Comparison of ENCODE assay signal across 9 cellular contexts in the genomic region with DNA sequence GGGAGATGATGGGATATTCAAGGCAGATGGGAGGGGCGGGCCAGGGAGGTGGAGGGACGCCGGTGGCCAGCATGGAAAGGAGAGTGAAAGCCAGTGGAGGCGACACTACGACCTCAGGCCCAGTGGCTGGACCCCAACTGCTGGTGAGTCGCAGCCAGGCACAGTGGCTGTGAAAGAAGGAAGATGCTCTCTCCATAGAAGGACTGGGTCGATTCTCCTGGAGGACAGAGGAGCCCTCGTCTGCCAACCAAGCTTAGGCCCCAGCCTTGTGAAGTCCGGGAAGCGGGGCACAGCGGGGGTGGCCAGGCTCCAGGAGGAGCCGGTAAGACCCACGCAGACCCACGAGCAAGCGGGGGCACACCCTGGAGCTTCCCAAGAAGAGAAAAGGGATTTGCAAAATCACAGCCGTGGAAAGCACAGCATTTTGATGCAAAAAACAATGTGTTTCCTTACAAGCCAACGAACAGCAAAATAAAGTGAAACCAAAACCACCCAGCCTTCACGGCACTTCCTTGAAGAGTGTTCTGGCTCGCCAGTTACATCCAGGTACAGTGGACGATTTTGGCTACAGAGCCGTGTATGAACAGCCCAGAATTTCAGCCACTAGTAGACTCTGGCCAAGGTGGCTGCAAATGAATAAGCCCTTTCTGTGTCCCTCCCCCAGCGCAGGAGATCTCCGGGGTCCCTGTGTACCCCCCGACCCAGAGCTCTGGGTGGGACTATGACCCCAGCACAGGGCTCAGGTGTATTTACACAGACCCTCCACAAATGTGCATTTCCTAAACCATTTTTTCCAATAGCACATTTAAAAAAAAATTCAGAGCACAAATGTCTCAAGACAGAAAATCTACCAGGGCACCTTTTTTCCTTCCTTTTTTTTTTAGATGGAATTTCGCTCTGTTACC.
DNase-seq lines count a peak whose midpoint lies in the region; ATAC-seq and TF ChIP-seq lines count a peak whose summit lies in the region.
"Had no signal": no experiment of that assay in that cellular context is flagged by ENCODE, and none has a peak within 500 bp of the region (broad histone marks: within the 10 kb centered on the region; RNA-seq: fewer than 3 reads in every experiment).

No MANE protein-coding gene starts in this region.

- TF ChIP-seq EP300 in esophagus muscularis mucosa (IDR thresholded peaks at IDR 0.05), result no peak

- H3K27me3 ChIP-seq in esophagus muscularis mucosa, result peaks cover 0 to 22% (median 0%) of the 10 kb centered on the region in 4 donors
- H3K27me3 ChIP-seq in BE2C, result no peaks in the 10 kb centered on the region
- H3K27me3 ChIP-seq: SJSA1 had no signal

- WGBS in esophagus muscularis mucosa, result 91% methylated on average over 25 of the region's 25 CpGs

- TF ChIP-seq POLR2A in GM19193 (IDR thresholded peaks at IDR 0.05; ENCODE audit: extremely low read depth, insufficient read depth, insufficient read length), result peak; percentile 39
- TF ChIP-seq POLR2A in esophagus muscularis mucosa (IDR thresholded peaks at IDR 0.05; ENCODE audit: low read depth), result no peak

- no peak for ATAC-seq in HG03135 (IDR thresholded peaks at IDR 0.05; ENCODE audit: unreplicated experiment)

- peak; percentile 41 for DNase-seq in activated CD4-positive, alpha-beta T cell treated with anti-CD3 and anti-CD28 coated beads for 48 hours
- DNase-seq in esophagus muscularis mucosa (ENCODE audit: extremely low spot score), result no peak
- DNase-seq in stimulated activated CD4-positive, alpha-beta T cell treated with anti-CD3 and anti-CD28 coated beads, Interleukin-4, amount 100 ng/mL, for 1 hour, result peak; percentile 13
- no peak for DNase-seq in BE2C
- DNase-seq in kidney glomerular epithelial cell (lab: John Stamatoyannopoulos, UW), result no peak
- DNase-seq in 8988T, result no peak

- H3K27ac ChIP-seq in esophagus muscularis mucosa (replicated peaks in 1 of 4), result no peak overlapping the region
- H3K27ac ChIP-seq: SJSA1 had no signal

- intact Hi-C loops in esophagus muscularis mucosa (cut with DNase I), result no loop called here

- H3K9me3 ChIP-seq in esophagus muscularis mucosa, result no peaks in the 10 kb centered on the region
- H3K9me3 ChIP-seq in BE2C, result no peaks in the 10 kb centered on the region
- H3K9me3 ChIP-seq: SJSA1 had no signal

- peak overlapping the region; percentile 22 to 46 (median 34) for H3K4me3 ChIP-seq in esophagus muscularis mucosa
- H3K4me3 ChIP-seq in BE2C (ENCODE audit: low read depth, low read length), result no peak overlapping the region
- H3K4me3 ChIP-seq: SJSA1 had no signal

- TF ChIP-seq CTCF in esophagus muscularis mucosa (IDR thresholded peaks at IDR 0.05) (no peak), BE2C (IDR thresholded peaks at IDR 0.05; ENCODE audit: low read depth, low read length) (no peak)

- peaks cover 0 to 2% (median 0%) of the 10 kb centered on the region in 4 donors for H3K36me3 ChIP-seq in esophagus muscularis mucosa
- no peaks in the 10 kb centered on the region for H3K36me3 ChIP-seq in BE2C
- H3K36me3 ChIP-seq: SJSA1 had no signal

- H3K4me1 ChIP-seq in esophagus muscularis mucosa, result no peaks in the 10 kb centered on the region
- H3K4me1 ChIP-seq in BE2C, result no peaks in the 10 kb centered on the region
- H3K4me1 ChIP-seq: SJSA1 had no signal

Comparison
In these comparisons a context has a peak if more than half of its experiments do, and no peak if none do; other contexts are left out.
1. DNase-seq: peak in activated CD4-positive, alpha-beta T cell treated with anti-CD3 and anti-CD28 coated beads for 48 hours (single experiment) and stimulated activated CD4-positive, alpha-beta T cell treated with anti-CD3 and anti-CD28 coated beads, Interleukin-4, amount 100 ng/mL, for 1 hour (single experiment); none in esophagus muscularis mucosa (single experiment), BE2C (single experiment), kidney glomerular epithelial cell (single experiment) and 8988T (single experiment).